In the genomic region with DNA sequence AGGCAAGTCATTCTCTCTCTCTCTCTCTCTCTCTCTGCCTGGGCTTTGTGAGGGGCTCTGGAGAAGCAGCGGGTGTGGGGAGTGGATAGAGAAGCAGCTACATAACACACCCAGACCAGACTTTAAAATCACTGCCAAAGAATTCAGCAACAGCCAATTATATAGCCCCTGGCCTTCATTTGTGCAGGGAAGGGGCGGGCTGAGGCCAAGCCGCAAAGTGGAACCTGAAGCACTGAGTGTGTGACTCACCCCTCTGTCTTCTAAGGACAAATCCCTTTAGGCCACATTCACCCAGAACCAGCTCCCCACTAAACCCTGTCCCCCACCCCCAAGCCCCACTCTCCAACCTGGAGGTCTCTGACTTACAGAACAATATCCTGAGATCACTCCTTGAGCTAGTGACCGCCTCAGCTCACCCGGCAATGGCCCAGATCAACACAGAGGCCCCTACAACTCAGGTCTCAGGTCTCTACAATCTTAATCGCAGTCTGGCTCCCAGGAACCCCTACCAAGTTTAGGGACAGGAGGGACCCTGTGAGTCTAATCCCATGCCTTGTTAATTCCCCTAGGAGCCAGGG, we compare ENCODE assay signal across 8 cellular contexts. TPM values are rescaled to one million over a fixed set of nuclear protein-coding genes. Genes with fewer than 3 reads are reported as not detected.
DNase-seq lines count a peak whose midpoint lies in the region; ATAC-seq, FAIRE-seq and TF ChIP-seq lines count a peak whose summit lies in the region.

No MANE protein-coding gene starts in this region.

- H3K36me3 ChIP-seq in SK-N-MC (ENCODE audit: insufficient read depth, low read length) (no peaks in the 10 kb centered on the region), HepG2 (replicated peaks in 1 of 2; ENCODE audit: control insufficient read depth in 1 of 2, insufficient read depth in 2 of 2, low read length in 2 of 2) (no peaks in the 10 kb centered on the region), suprapubic skin (no peaks in the 10 kb centered on the region)

- TF ChIP-seq EP300 in HepG2 (IDR thresholded peaks at IDR 0.05; ENCODE audit: low read depth in 2 of 2, low read length in 2 of 2) (no peak), HepG2 (CRISPR knock-in tag; IDR thresholded peaks at IDR 0.05; ENCODE audit: borderline replicate concordance) (no peak), suprapubic skin (IDR thresholded peaks at IDR 0.05) (no peak)

- POLR2A ChIA-PET in MCF 10A (lab: Yijun Ruan, JAX) (interaction anchor here (0.7 to 12.0 kb wide), 20 partner anchors 10 to 588 kb away, joined by 3 to 242 read pairs (median 17); a partner anchor contains a TSS), HepG2 (lab: Yijun Ruan, JAX) (interaction anchor here (1.6 to 3.1 kb wide), 2 partner anchors 10 to 22 kb away, joined by 5 to 7 read pairs; no protein-coding TSS in a partner anchor)

- peak overlapping the region; percentile 96 for H3K4me3 Mint-ChIP-seq in MCF 10A (ENCODE audit: unreplicated experiment)

- peak overlapping the region; percentile 92 for H3K27ac ChIP-seq in SK-N-MC
- peak overlapping the region; percentile 7 for H3K27ac ChIP-seq in HepG2 (ENCODE audit: extremely low read length, insufficient read depth, low read length)
- peak overlapping the region; percentile 97 for H3K27ac ChIP-seq in suprapubic skin

- peak overlapping the region; percentile 86; the same call in 1 of the 2 replicates for H3K4me2 ChIP-seq in HepG2 (ENCODE audit: low read depth, low read length)

- H3K4me1 ChIP-seq in HepG2 (ENCODE audit: insufficient read depth, low read length) (peaks cover 99% of the 10 kb centered on the region), suprapubic skin (peaks cover 98% of the 10 kb centered on the region)

- H3K79me2 ChIP-seq in HepG2 (ENCODE audit: insufficient read depth, low read length): peaks cover 97% of the 10 kb centered on the region

- peaks cover 64% of the 10 kb centered on the region for H3K4me1 Mint-ChIP-seq in MCF 10A (ENCODE audit: insufficient read depth, unreplicated experiment)

- peaks cover 34% of the 10 kb centered on the region for H3K36me3 Mint-ChIP-seq in MCF 10A (ENCODE audit: insufficient read depth, unreplicated experiment)

- H3K9ac ChIP-seq in SK-N-MC (ENCODE audit: insufficient read length) (peak overlapping the region; percentile 46), HepG2 (ENCODE audit: insufficient read depth, low read depth, low read length) (no peak overlapping the region)

- TF ChIP-seq POLR2A in HepG2 (IDR thresholded peaks at IDR 0.05; ENCODE audit: insufficient read depth in 1 of 2, low read depth in 2 of 2, low read length in 2 of 2) (no peak), suprapubic skin (IDR thresholded peaks at IDR 0.05) (no peak)

- H3K27ac Mint-ChIP-seq in MCF 10A (ENCODE audit: low read depth, unreplicated experiment): peak overlapping the region; percentile 89

- FAIRE-seq in HepG2 (lab: Jason Lieb, UNC) (no peak), frontal cortex (lab: Jason Lieb, UNC) (no peak)

- ATAC-seq in HepG2: no peak

- 90% methylated on average over 4 of the region's 6 CpGs for WGBS in HepG2 (ENCODE audit: low lambda C conversion rate)
- WGBS in suprapubic skin: 23% methylated on average over 6 of the region's 6 CpGs

- no peaks in the 10 kb centered on the region for H3K27me3 Mint-ChIP-seq in MCF 10A (ENCODE audit: insufficient read depth, unreplicated experiment)

- BruUV-seq in MCF 10A (replicated peaks; lab: Mats Ljungman, UMichigan) (no TSS peak), HepG2 (replicated peaks; lab: Mats Ljungman, UMichigan) (no TSS peak)

- peak; percentile 91 for DNase-seq in AG09319 (ENCODE audit: extremely low read depth, low read depth)
- peak; percentile 97 for DNase-seq in H4 (ENCODE audit: low spot score)
- DNase-seq in SK-N-MC (ENCODE audit: low read depth, low spot score): no peak
- DNase-seq in MCF 10A (ENCODE audit: unreplicated experiment): peak; percentile 96
- DNase-seq in HepG2 (ENCODE audit: low spot score): no peak
- peak; percentile 82 for DNase-seq in suprapubic skin (ENCODE audit: low spot score in 2 of 2)
- DNase-seq in frontal cortex (ENCODE audit: low spot score in 2 of 2): no peak
- no peak for DNase-seq in GM13976 (ENCODE audit: low spot score)

- no peak for TF ChIP-seq RAD21 in HepG2 (CRISPR knock-in tag; IDR thresholded peaks at IDR 0.05)

- H3K4me3 ChIP-seq in SK-N-MC (peak overlapping the region; percentile 70), HepG2 (replicated peaks in 1 of 3; ENCODE audit: insufficient read depth in 1 of 3, low read depth in 2 of 3, low read length in 3 of 3) (no peak overlapping the region), suprapubic skin (peak overlapping the region; percentile 87)

- no peak for TF ChIP-seq CTCF in AG09319 (IDR thresholded peaks at IDR 0.05; ENCODE audit: low read depth, low read length)
- no peak for TF ChIP-seq CTCF in MCF 10A (IDR thresholded peaks at IDR 0.05; ENCODE audit: unreplicated experiment)
- TF ChIP-seq CTCF in HepG2 (CRISPR knock-in tag; IDR thresholded peaks at IDR 0.05): no peak
- TF ChIP-seq CTCF in suprapubic skin (IDR thresholded peaks at IDR 0.05): no peak
- no peak for TF ChIP-seq CTCF in GM13976 (IDR thresholded peaks at IDR 0.05; ENCODE audit: borderline replicate concordance, control extremely low read depth, extremely low read depth, insufficient read depth, missing control alignments)

- CTCF ChIA-PET in MCF 10A (lab: Yijun Ruan, JAX): interaction anchor here (0.6 to 2.2 kb wide), 9 partner anchors 28 to 102 kb away, joined by 3 to 10 read pairs (median 4); no protein-coding TSS in a partner anchor
- CTCF ChIA-PET in HepG2 (lab: Yijun Ruan, JAX; ENCODE audit: low intra/inter-chr PET ratio, low total read pairs): no interaction called here

- intact Hi-C loops in MCF 10A (cut with micrococcal nuclease) (no loop called here), HepG2 (cut with micrococcal nuclease; ENCODE audit: unreplicated experiment) (no loop called here)

- no peaks in the 10 kb centered on the region for H3K9me3 Mint-ChIP-seq in MCF 10A (ENCODE audit: unreplicated experiment)

- H2AFZ ChIP-seq in HepG2 (ENCODE audit: low read length): no peak overlapping the region

- H4K20me1 ChIP-seq in HepG2 (ENCODE audit: insufficient read depth, low read length): peaks cover 62% of the 10 kb centered on the region

- in situ Hi-C loops in HepG2 (cut with HindIII; ENCODE audit: extremely low pct_ligation_motif_present, low pct_unique_long_range_greater_than_20kb) (no loop called here), GM13976 (cut with MboI; ENCODE audit: low sequenced_read_pairs, unreplicated experiment) (no loop called here)

- H3K27me3 ChIP-seq in HepG2 (ENCODE audit: control insufficient read depth in 1 of 2, insufficient read depth in 2 of 2, low read length in 2 of 2) (no peaks in the 10 kb centered on the region; a peak in 1 of 5 replicates), suprapubic skin (no peaks in the 10 kb centered on the region)

- H3K9me3 ChIP-seq in SK-N-MC (ENCODE audit: low read depth, low read length) (no peaks in the 10 kb centered on the region), HepG2 (ENCODE audit: low read length) (no peaks in the 10 kb centered on the region), suprapubic skin (no peaks in the 10 kb centered on the region)

TF ChIP-seq in HepG2, 621 proteins besides CTCF, POLR2A, EP300 and RAD21 (continues in another document):
- TF ChIP-seq ZNF564 (CRISPR knock-in tag; IDR thresholded peaks at IDR 0.05) (no peak), FOSL2 (CRISPR knock-in tag; IDR thresholded peaks at IDR 0.05) (peak; percentile 51), TAF1 (CRISPR knock-in tag; IDR thresholded peaks at IDR 0.05) (no peak), MTA1 (CRISPR knock-in tag; IDR thresholded peaks at IDR 0.05; ENCODE audit: borderline replicate concordance) (no peak), ZNF33A (CRISPR knock-in tag; IDR thresholded peaks at IDR 0.05; ENCODE audit: borderline replicate concordance) (no peak), HNRNPK (IDR thresholded peaks at IDR 0.05; ENCODE audit: low read depth, low read length, poor library complexity, severe bottlenecking) (peak; percentile 34), ZNF224 (CRISPR knock-in tag; IDR thresholded peaks at IDR 0.05) (no peak), ZNF326 (CRISPR knock-in tag; IDR thresholded peaks at IDR 0.05; ENCODE audit: borderline replicate concordance) (no peak), THYN1 (CRISPR knock-in tag; IDR thresholded peaks at IDR 0.05; ENCODE audit: borderline replicate concordance, low read depth) (no peak)

RNA-seq across cellular contexts. Expression of a gene that starts 6.0 kb away (rescaled TPM):
- total RNA-seq in H4 (2014; rRNA removed; shearing (Covaris generic)): 33.5 and 34.5 TPM in 2 replicates
- total RNA-seq in MCF 10A (2022): 155 and 184 TPM in 2 replicates
- total RNA-seq in HepG2 (2016; rRNA removed; fragmentation: Illumina TruSeq; extraction: Trizol): 15.7 TPM in 2 replicates
- total RNA-seq in HepG2 (2016; cell fraction: cytosol; rRNA removed; fragmentation: Illumina TruSeq; extraction: Trizol; ENCODE audit: low read depth): 3.3 and 3.4 TPM in 2 replicates
- total RNA-seq in HepG2 (2016; cell fraction: insoluble cytoplasmic fraction; rRNA removed; fragmentation: Illumina TruSeq; extraction: Trizol): 13.5 and 16.1 TPM in 2 replicates
- total RNA-seq in HepG2 (2016; cell fraction: membrane; rRNA removed; fragmentation: Illumina TruSeq; extraction: Trizol): 19.9 and 20.6 TPM in 2 replicates
- total RNA-seq in HepG2 (2016; cell fraction: nucleus; rRNA removed; fragmentation: Illumina TruSeq; extraction: Trizol): 22.5 and 25.2 TPM in 2 replicates
- 33.5 and 37.5 TPM in 2 replicates for polyA plus RNA-seq in HepG2 (2011; rRNA removed)
- polyA plus RNA-seq in HepG2 (2011; cell fraction: cytosol; rRNA removed): 35.6 and 46.0 TPM in 2 replicates
- polyA plus RNA-seq in HepG2 (2011; cell fraction: nucleus; rRNA removed): 14.7 and 19.1 TPM in 2 replicates
- polyA plus RNA-seq in HepG2 (2012): 57.7 and 61.1 TPM in 2 replicates
- polyA plus RNA-seq in HepG2 (2016; cell fraction: cytosol; fragmentation: Illumina TruSeq; extraction: Trizol; ENCODE audit: low read depth): 5.0 and 5.4 TPM in 2 replicates
- 21.1 and 25.1 TPM in 2 replicates for polyA plus RNA-seq in HepG2 (2016; cell fraction: insoluble cytoplasmic fraction; fragmentation: Illumina TruSeq; extraction: Trizol; ENCODE audit: low read depth)
- 21.2 TPM in 2 replicates for polyA plus RNA-seq in HepG2 (2016; cell fraction: membrane; fragmentation: Illumina TruSeq; extraction: Trizol; ENCODE audit: low read depth)
- polyA plus RNA-seq in HepG2 (2016; cell fraction: nucleus; fragmentation: Illumina TruSeq; extraction: Trizol; ENCODE audit: insufficient read depth, low read depth): 40.6 and 42.3 TPM in 2 replicates
- 78.3 and 316 TPM in 2 replicates for polyA minus RNA-seq in HepG2 (2011; rRNA and poly(A)+ RNA removed; ENCODE audit: low replicate concordance)
- 35.8 and 41.0 TPM in 2 replicates for polyA minus RNA-seq in HepG2 (2011; cell fraction: cytosol; rRNA and poly(A)+ RNA removed)
- polyA minus RNA-seq in HepG2 (2011; cell fraction: nucleus; rRNA and poly(A)+ RNA removed): 17.3 and 22.3 TPM in 2 replicates
- 10 to 100 TPM; 45.1 to 68.7 (median 53.5) TPM for total RNA-seq in suprapubic skin
- total RNA-seq in frontal cortex: 0.82 TPM

Comparison
In these comparisons a context has a peak if more than half of its experiments do, and no peak if none do; other contexts are left out.
1. DNase-seq: peak in AG09319 (single experiment), H4 (single experiment), MCF 10A (single experiment) and suprapubic skin (2 of 2); none in SK-N-MC (single experiment), HepG2 (single experiment), frontal cortex (0 of 2) and GM13976 (single experiment).
2. H3K27ac ChIP-seq: peak in every context shown above with its lines; median percentile 97 in suprapubic skin; 92 in SK-N-MC; 7 in HepG2.
3. H3K4me3 ChIP-seq: peak in SK-N-MC (single experiment) and suprapubic skin (single experiment); none in HepG2 (0 of 3).